21 cellular contexts compared by ENCODE assay signal in the genomic region with DNA sequence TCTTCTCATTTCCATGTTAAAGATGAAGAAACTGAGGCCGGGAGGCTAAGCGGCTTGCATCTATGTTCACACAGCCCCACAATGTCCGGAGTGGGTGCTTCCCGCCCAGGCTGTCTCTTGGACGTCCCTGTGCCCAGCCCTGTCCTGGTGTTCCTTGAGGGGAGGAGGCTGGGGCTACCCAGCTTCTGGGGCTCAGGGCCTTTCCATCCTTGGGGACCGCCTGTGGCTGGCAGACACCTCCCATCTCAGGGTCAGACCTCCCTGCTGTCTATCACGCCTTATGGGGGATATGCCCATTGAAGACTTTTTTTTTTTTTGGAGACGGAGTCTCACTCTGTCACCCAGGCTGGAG.
"Had no signal": no experiment of that assay in that cellular context is flagged by ENCODE, and none has a peak within 500 bp of the region (broad histone marks: within the 10 kb centered on the region; RNA-seq: fewer than 3 reads in every experiment).

No MANE protein-coding gene starts in this region.

- ATAC-seq: gastroesophageal sphincter; heart left ventricle; naive thymus-derived CD8-positive, alpha-beta T cell had no signal

- DNase-seq: activated CD4-positive, alpha-beta T cell treated with anti-CD3 and anti-CD28 coated beads, Interleukin-2, amount 10 ng/mL, durations not matched to agents 7 days and 5 days; activated CD8-positive, alpha-beta memory T cell treated with anti-CD3 and anti-CD28 coated beads, Interleukin-2, amount 50 U/mL, for 4 hours; activated effector memory CD4-positive, alpha-beta T cell treated with Interleukin-2 at 50 U/mL for 16 hours; activated naive CD4-positive, alpha-beta T cell treated with anti-CD3 and anti-CD28 coated beads, Interleukin-2, amount 50 U/mL, for 16 hours; activated T-cell treated with anti-CD3 and anti-CD28 coated beads, Interleukin-2, amount 50 U/mL, for 48 hours; brain microvascular endothelial cell; cortex of kidney; effector CD4-positive, alpha-beta T cell; immature natural killer cell; mesendoderm; stimulated activated CD4-positive, alpha-beta T cell treated with anti-CD3 and anti-CD28 coated beads, Interleukin-12 subunit alpha, Interleukin-12 subunit beta, amount 100 ng/mL, for 4 hours; stimulated activated CD4-positive, alpha-beta T cell treated with anti-CD3 and anti-CD28 coated beads, Interleukin-1b, Interleukin-23, amount 100 ng/mL, for 48 hours; stimulated activated CD8-positive, alpha-beta memory T cell treated with anti-CD3 and anti-CD28 coated beads, Interleukin-4, amount 100 ng/mL, for 48 hours; stimulated activated naive CD4-positive, alpha-beta T cell treated with Interleukin-2 at 50 U/mL for 16 hours had no signal

- H3K27ac Mint-ChIP-seq: activated CD4-positive, alpha-beta T cell treated with anti-CD3 and anti-CD28 coated beads, Interleukin-2, amount 10 ng/mL, durations not matched to agents 7 days and 5 days; immature natural killer cell had no signal

- H3K27me3 ChIP-seq: uterus had no signal

- H3K4me3 Mint-ChIP-seq: activated CD4-positive, alpha-beta T cell treated with anti-CD3 and anti-CD28 coated beads, Interleukin-2, amount 10 ng/mL, durations not matched to agents 7 days and 5 days; central memory CD8-positive, alpha-beta T cell; immature natural killer cell; naive thymus-derived CD8-positive, alpha-beta T cell had no signal

- H3K4me3 ChIP-seq: tibial artery, uterus had no signal

- H3K36me3 ChIP-seq: brain microvascular endothelial cell, esophagus muscularis mucosa, gastroesophageal sphincter, heart left ventricle, tibial artery, uterus had no signal

- H3K9me3 Mint-ChIP-seq: activated CD4-positive, alpha-beta T cell treated with anti-CD3 and anti-CD28 coated beads, Interleukin-2, amount 10 ng/mL, durations not matched to agents 7 days and 5 days; central memory CD8-positive, alpha-beta T cell; naive thymus-derived CD8-positive, alpha-beta T cell had no signal

- H3K27ac ChIP-seq: brain microvascular endothelial cell, esophagus muscularis mucosa, gastroesophageal sphincter, heart left ventricle, tibial artery, uterus had no signal

- H3K36me3 Mint-ChIP-seq: immature natural killer cell had no signal

- H3K9me3 ChIP-seq: esophagus muscularis mucosa, gastroesophageal sphincter, heart left ventricle, tibial artery, uterus had no signal

- H3K4me1 Mint-ChIP-seq: activated CD4-positive, alpha-beta T cell treated with anti-CD3 and anti-CD28 coated beads, Interleukin-2, amount 10 ng/mL, durations not matched to agents 7 days and 5 days; central memory CD8-positive, alpha-beta T cell; immature natural killer cell had no signal
